ENCODE assay signal across 17 cellular contexts in the genomic region with DNA sequence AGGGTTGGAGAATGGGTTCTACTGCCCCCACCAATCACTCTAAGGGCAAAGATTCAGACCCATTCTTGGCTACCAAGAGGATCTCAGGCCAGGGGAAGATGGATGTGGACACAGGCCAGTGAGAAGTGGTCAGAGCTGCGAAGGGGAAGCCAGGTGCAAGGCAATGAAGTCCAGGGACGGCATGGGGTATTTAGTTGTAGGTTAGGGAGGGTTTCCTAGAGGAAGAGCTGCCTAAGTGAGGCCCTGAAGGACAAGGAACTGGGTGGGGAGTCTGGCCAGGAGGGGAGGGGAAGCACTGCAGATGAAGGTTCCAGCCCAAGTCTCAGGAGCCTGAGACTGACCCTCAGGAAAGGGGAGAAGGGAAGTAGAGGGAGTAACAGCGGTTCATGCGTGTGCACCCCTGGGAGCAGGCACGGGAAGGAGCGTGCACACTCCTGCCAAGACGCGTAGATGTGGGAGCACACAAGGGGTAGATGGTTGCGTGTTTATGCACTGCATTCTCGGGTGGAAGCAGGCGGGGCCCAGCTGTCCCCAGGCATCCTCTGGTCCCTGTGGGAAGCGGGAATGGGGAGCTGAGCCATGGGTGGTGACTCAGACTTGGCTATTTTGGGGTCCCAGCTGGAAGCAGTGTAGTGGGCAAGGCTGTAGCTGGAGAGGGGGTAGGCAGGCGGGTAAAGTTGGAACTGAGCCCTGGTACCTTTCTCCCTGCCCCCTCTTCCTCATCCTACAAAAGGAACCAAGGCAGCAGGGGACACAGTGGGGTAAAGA. TPM values are rescaled to one million over a fixed set of nuclear protein-coding genes. Genes with fewer than 3 reads are reported as not detected.
DNase-seq lines count a peak whose midpoint lies in the region; TF ChIP-seq lines count a peak whose summit lies in the region.
"Had no signal": no experiment of that assay in that cellular context is flagged by ENCODE, and none has a peak within 500 bp of the region (broad histone marks: within the 10 kb centered on the region; RNA-seq: fewer than 3 reads in every experiment).

No MANE protein-coding gene starts in this region.

- H3K36me3 Mint-ChIP-seq in chondrocyte (ENCODE audit: low read depth) = peaks cover 13% of the 10 kb centered on the region
- H3K36me3 Mint-ChIP-seq in osteocyte (ENCODE audit: unreplicated experiment) = no peaks in the 10 kb centered on the region

- intact Hi-C loops in breast epithelium (cut with DNase I; ENCODE audit: low total_unique reads) = no loop called here

- no peaks in the 10 kb centered on the region for H3K27me3 ChIP-seq in breast epithelium
- H3K27me3 ChIP-seq: foreskin keratinocyte had no signal

- H3K4me3 ChIP-seq in HEK293 (ENCODE audit: low read depth, low read length) (no peak overlapping the region), breast epithelium (no peak overlapping the region)
- H3K4me3 ChIP-seq: lung, SK-N-MC had no signal

- H3K4me1 ChIP-seq in HEK293 (ENCODE audit: control insufficient read depth, insufficient read depth, low read length) = no peaks in the 10 kb centered on the region
- H3K4me1 ChIP-seq in breast epithelium = peaks cover 0 to 4% of the 10 kb centered on the region in 2 donors
- H3K4me1 ChIP-seq: foreskin keratinocyte had no signal

- H3K27ac Mint-ChIP-seq in chondrocyte (ENCODE audit: unreplicated experiment) (peak overlapping the region; percentile 58), osteocyte (ENCODE audit: unreplicated experiment) (peak overlapping the region; percentile 27)

- TF ChIP-seq POLR2A in breast epithelium (IDR thresholded peaks at IDR 0.05) = no peak

- CTCF ChIA-PET in HEK293 (lab: Yijun Ruan, JAX) = interaction anchor here (0.7 to 1.2 kb wide), 2 partner anchors 17 to 45 kb away, joined by 3 read pairs; no protein-coding TSS in a partner anchor

- H3K9me3 ChIP-seq in HEK293 (ENCODE audit: control insufficient read depth, insufficient read depth, low read depth, low read length) (no peaks in the 10 kb centered on the region), breast epithelium (no peaks in the 10 kb centered on the region)

- peaks cover 0 to 56% of the 10 kb centered on the region in 2 experiments; a peak in 1 of 3 replicates for H3K36me3 ChIP-seq in HEK293 (ENCODE audit: control insufficient read depth in 2 of 2, insufficient read depth in 1 of 2, low read length in 2 of 2)
- no peaks in the 10 kb centered on the region for H3K36me3 ChIP-seq in breast epithelium

- H3K4me1 Mint-ChIP-seq in chondrocyte (ENCODE audit: low read depth) (peaks cover 49% of the 10 kb centered on the region), osteocyte (ENCODE audit: unreplicated experiment) (peaks cover 31% of the 10 kb centered on the region)

- DNase-seq in chondrocyte (ENCODE audit: low spot score) = no peak
- no peak for DNase-seq in osteocyte (ENCODE audit: extremely low spot score, unreplicated experiment)
- DNase-seq in stimulated activated CD4-positive, alpha-beta T cell treated with anti-CD3 and anti-CD28 coated beads, Interleukin-4, amount 100 ng/mL, for 4 hours = no peak
- DNase-seq in breast epithelium (ENCODE audit: low spot score in 2 of 2) = no peak
- no peak for DNase-seq in SKM-1 (lab: John Stamatoyannopoulos, UW; ENCODE audit: unreplicated experiment)
- DNase-seq: activated naive CD4-positive, alpha-beta T cell treated with anti-CD3 and anti-CD28 coated beads, Interleukin-2, amount 50 U/mL, for 16 hours; caudate nucleus; foreskin keratinocyte; KG1; NCI-H1417 treated with DMSO at 0.1 percent for 48 hours; NCI-H446; stimulated activated CD4-positive, alpha-beta T cell treated with anti-CD3 and anti-CD28 coated beads, Interleukin-4, amount 100 ng/mL, for 1 hour had no signal

- peak overlapping the region; percentile 23 for H3K27ac ChIP-seq in C4-2B
- no peak overlapping the region for H3K27ac ChIP-seq in HEK293 (ENCODE audit: extremely low read depth, low read depth, low read length)
- no peak overlapping the region for H3K27ac ChIP-seq in breast epithelium
- H3K27ac ChIP-seq: foreskin keratinocyte, SK-N-MC had no signal

- H3K9me3 Mint-ChIP-seq in chondrocyte (ENCODE audit: low read depth) (no peaks in the 10 kb centered on the region), osteocyte (ENCODE audit: unreplicated experiment) (no peaks in the 10 kb centered on the region)

- H3K4me3 Mint-ChIP-seq in chondrocyte (ENCODE audit: unreplicated experiment) = no peak overlapping the region
- no peak overlapping the region for H3K4me3 Mint-ChIP-seq in osteocyte (ENCODE audit: unreplicated experiment)
- H3K4me3 Mint-ChIP-seq: CD14-positive monocyte had no signal

- TF ChIP-seq CTCF in C4-2B (conservative IDR thresholded peaks at IDR 0.05) (no peak), HEK293 (tag by site-specific recombination; IDR thresholded peaks at IDR 0.05) (no peak), chondrocyte (IDR thresholded peaks at IDR 0.05) (no peak), osteocyte (IDR thresholded peaks at IDR 0.05) (no peak), breast epithelium (IDR thresholded peaks at IDR 0.05) (no peak)

- no peaks in the 10 kb centered on the region for H3K27me3 Mint-ChIP-seq in chondrocyte (ENCODE audit: low read depth)
- no peaks in the 10 kb centered on the region for H3K27me3 Mint-ChIP-seq in osteocyte (ENCODE audit: unreplicated experiment)

- POLR2A ChIA-PET in HEK293 (lab: Yijun Ruan, JAX) = interaction anchor here (0.6 to 2.3 kb wide), 3 partner anchors 15 to 180 kb away, joined by 3 to 6 read pairs (median 3); partner anchors contain the start of gene CBFA2T2

TF ChIP-seq in HEK293, 187 proteins besides CTCF, POLR2A, EP300 and RAD21:
- peak; percentile 48 for TF ChIP-seq ZIC2 (tag by site-specific recombination; IDR thresholded peaks at IDR 0.05)
- no peak for TF ChIP-seq ZFP69B (tag by site-specific recombination; IDR thresholded peaks at IDR 0.05)

RNA-seq across cellular contexts. Expression of gene ACTL10, which starts 3.3 kb away (rescaled TPM):
- total RNA-seq in chondrocyte (0.60 to 2.5 TPM (median 2.3 TPM) in 3 replicates), osteocyte (0.52 and 0.54 TPM in 2 replicates), breast epithelium (1 to 10 TPM; 1.4 to 3.4 (median 2.6) TPM)

RNA-seq across cellular contexts. Expression of gene NECAB3, which starts 4.2 kb away (rescaled TPM):
- total RNA-seq in chondrocyte (23.5 to 35.5 TPM (median 32.5 TPM) in 3 replicates), osteocyte (29.1 and 30.0 TPM in 2 replicates), breast epithelium (10 to 100 TPM; 23.4 to 37.3 (median 28.5) TPM)

RNA-seq across cellular contexts. Expression of gene C20orf144, which starts 7.9 kb away (rescaled TPM):
- 0.10 to 0.17 TPM in 2 of 3 replicates, not detected in the other for total RNA-seq in chondrocyte
- 0.13 and 0.37 TPM in 2 replicates for total RNA-seq in osteocyte
- total RNA-seq in breast epithelium = under 1 TPM; 0.16 to 0.33 (median 0.29) TPM

RNA-seq across cellular contexts. Expression of gene E2F1, which starts 16.1 kb away (rescaled TPM):
- 7.5 to 17.0 TPM (median 7.6 TPM) in 3 replicates for total RNA-seq in chondrocyte
- total RNA-seq in osteocyte = 5.6 and 6.3 TPM in 2 replicates
- total RNA-seq in breast epithelium = 1 to 10 TPM in 1 of 3 donors, under 1 TPM in 2; 0.33 to 2.2 (median 0.88) TPM

RNA-seq across cellular contexts. Expression of gene PXMP4, which starts 50.1 kb away (rescaled TPM):
- total RNA-seq in chondrocyte = 4.9 to 6.7 TPM (median 6.4 TPM) in 3 replicates
- total RNA-seq in osteocyte = 2.1 and 3.4 TPM in 2 replicates
- 10 to 100 TPM in 1 of 3 donors, 1 to 10 TPM in 2; 7.9 to 14.3 (median 9.1) TPM for total RNA-seq in breast epithelium
